In the genomic region with DNA sequence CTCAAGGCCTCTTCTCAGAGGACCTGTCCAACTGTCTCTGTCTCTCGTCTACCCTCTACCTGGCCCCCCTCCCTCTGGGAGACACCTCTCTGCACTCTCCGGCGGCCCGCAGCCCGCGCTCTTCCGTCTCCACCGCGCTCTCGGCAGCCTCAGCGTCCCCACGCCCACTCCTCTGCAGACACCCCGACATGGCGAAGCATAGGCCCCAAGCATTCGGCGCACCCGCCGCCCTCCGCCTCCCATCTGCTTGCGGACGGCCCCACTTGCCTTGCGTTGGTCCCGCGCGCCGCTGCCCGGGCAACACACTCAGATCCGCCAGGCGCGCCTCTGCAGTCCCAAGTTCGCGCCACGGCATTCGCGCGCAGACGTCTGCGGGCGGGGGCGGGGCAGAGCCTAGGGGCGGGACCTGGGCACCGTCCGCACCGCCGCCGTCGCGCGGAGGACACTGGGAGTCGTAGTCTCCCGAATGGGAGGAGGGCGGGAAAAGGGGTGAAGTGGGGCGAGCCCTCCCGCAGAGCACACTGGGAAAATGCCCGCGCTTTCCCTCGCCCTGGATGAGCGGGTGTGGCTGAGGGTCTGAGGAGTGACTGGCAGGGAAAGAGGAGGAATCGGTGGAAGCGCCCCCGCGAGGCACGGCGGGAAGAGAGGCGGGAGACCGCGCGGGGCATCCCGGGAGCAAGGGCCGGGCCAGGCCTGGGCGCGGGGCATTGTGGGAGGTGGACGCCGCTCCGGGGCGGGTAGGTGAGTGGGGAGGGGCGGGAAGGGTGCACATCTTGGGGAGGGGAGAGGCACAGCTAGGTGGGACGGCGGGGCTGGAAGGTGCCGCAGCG, we compare ENCODE assay signal across 1 cellular context.
A peak's percentile ranks its signal among the peaks of the same experiment; 100 is the strongest.
TF ChIP-seq lines count a peak whose summit lies in the region.

A gene (minus strand): TSS at position 371 of the 830 bp plus-strand sequence. CDS start 4,778 bp downstream, outside the sequence.
A gene (plus strand): TSS at position 707 of the 830 bp plus-strand sequence. CDS start 1,123 bp downstream, outside the sequence.

TF ChIP-seq in K562, 482 proteins besides CTCF, POLR2A, EP300 and RAD21 (continues in another document):
- TF ChIP-seq, protein P1, sequence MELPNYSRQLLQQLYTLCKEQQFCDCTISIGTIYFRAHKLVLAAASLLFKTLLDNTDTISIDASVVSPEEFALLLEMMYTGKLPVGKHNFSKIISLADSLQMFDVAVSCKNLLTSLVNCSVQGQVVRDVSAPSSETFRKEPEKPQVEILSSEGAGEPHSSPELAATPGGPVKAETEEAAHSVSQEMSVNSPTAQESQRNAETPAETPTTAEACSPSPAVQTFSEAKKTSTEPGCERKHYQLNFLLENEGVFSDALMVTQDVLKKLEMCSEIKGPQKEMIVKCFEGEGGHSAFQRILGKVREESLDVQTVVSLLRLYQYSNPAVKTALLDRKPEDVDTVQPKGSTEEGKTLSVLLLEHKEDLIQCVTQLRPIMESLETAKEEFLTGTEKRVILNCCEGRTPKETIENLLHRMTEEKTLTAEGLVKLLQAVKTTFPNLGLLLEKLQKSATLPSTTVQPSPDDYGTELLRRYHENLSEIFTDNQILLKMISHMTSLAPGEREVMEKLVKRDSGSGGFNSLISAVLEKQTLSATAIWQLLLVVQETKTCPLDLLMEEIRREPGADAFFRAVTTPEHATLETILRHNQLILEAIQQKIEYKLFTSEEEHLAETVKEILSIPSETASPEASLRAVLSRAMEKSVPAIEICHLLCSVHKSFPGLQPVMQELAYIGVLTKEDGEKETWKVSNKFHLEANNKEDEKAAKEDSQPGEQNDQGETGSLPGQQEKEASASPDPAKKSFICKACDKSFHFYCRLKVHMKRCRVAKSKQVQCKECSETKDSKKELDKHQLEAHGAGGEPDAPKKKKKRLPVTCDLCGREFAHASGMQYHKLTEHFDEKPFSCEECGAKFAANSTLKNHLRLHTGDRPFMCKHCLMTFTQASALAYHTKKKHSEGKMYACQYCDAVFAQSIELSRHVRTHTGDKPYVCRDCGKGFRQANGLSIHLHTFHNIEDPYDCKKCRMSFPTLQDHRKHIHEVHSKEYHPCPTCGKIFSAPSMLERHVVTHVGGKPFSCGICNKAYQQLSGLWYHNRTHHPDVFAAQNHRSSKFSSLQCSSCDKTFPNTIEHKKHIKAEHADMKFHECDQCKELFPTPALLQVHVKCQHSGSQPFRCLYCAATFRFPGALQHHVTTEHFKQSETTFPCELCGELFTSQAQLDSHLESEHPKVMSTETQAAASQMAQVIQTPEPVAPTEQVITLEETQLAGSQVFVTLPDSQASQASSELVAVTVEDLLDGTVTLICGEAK (IDR thresholded peaks at IDR 0.05): peak; percentile 71
- TF ChIP-seq, protein P1 (CRISPR knock-in tag; IDR thresholded peaks at IDR 0.05): no peak
- no peak for TF ChIP-seq ARID2 (IDR thresholded peaks at IDR 0.05)
- TF ChIP-seq PML (IDR thresholded peaks at IDR 0.05; ENCODE audit: low read length): peak; percentile 39; the same call in 1 of the 2 replicates
- TF ChIP-seq CTBP1 (IDR thresholded peaks at IDR 0.05; ENCODE audit: borderline replicate concordance): peak; percentile 90
- TF ChIP-seq ZNF644 (tag; IDR thresholded peaks at IDR 0.05; ENCODE audit: low read depth): peak; percentile 74
- TF ChIP-seq OTX1 (CRISPR knock-in tag; IDR thresholded peaks at IDR 0.05): peak; percentile 5; the same call in 1 of the 2 replicates
- TF ChIP-seq, protein P2, sequence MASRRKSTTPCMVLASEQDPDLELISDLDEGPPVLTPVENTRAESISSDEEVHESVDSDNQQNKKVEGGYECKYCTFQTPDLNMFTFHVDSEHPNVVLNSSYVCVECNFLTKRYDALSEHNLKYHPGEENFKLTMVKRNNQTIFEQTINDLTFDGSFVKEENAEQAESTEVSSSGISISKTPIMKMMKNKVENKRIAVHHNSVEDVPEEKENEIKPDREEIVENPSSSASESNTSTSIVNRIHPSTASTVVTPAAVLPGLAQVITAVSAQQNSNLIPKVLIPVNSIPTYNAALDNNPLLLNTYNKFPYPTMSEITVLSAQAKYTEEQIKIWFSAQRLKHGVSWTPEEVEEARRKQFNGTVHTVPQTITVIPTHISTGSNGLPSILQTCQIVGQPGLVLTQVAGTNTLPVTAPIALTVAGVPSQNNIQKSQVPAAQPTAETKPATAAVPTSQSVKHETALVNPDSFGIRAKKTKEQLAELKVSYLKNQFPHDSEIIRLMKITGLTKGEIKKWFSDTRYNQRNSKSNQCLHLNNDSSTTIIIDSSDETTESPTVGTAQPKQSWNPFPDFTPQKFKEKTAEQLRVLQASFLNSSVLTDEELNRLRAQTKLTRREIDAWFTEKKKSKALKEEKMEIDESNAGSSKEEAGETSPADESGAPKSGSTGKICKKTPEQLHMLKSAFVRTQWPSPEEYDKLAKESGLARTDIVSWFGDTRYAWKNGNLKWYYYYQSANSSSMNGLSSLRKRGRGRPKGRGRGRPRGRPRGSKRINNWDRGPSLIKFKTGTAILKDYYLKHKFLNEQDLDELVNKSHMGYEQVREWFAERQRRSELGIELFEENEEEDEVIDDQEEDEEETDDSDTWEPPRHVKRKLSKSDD (conservative IDR thresholded peaks at IDR 0.05; ENCODE audit: low read length): no peak
- peak in 1 of 2 experiments; percentile 99; a peak in 2 of 4 replicates for TF ChIP-seq HDAC1 (IDR thresholded peaks at IDR 0.05)
- TF ChIP-seq, protein P3, sequence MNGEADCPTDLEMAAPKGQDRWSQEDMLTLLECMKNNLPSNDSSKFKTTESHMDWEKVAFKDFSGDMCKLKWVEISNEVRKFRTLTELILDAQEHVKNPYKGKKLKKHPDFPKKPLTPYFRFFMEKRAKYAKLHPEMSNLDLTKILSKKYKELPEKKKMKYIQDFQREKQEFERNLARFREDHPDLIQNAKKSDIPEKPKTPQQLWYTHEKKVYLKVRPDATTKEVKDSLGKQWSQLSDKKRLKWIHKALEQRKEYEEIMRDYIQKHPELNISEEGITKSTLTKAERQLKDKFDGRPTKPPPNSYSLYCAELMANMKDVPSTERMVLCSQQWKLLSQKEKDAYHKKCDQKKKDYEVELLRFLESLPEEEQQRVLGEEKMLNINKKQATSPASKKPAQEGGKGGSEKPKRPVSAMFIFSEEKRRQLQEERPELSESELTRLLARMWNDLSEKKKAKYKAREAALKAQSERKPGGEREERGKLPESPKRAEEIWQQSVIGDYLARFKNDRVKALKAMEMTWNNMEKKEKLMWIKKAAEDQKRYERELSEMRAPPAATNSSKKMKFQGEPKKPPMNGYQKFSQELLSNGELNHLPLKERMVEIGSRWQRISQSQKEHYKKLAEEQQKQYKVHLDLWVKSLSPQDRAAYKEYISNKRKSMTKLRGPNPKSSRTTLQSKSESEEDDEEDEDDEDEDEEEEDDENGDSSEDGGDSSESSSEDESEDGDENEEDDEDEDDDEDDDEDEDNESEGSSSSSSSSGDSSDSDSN (IDR thresholded peaks at IDR 0.05; ENCODE audit: borderline replicate concordance in 1 of 2, low read depth in 2 of 2, low read length in 2 of 2): no peak
- no peak for TF ChIP-seq ZNF408 (CRISPR knock-in tag; IDR thresholded peaks at IDR 0.05; ENCODE audit: low read depth)
- TF ChIP-seq, protein P4, sequence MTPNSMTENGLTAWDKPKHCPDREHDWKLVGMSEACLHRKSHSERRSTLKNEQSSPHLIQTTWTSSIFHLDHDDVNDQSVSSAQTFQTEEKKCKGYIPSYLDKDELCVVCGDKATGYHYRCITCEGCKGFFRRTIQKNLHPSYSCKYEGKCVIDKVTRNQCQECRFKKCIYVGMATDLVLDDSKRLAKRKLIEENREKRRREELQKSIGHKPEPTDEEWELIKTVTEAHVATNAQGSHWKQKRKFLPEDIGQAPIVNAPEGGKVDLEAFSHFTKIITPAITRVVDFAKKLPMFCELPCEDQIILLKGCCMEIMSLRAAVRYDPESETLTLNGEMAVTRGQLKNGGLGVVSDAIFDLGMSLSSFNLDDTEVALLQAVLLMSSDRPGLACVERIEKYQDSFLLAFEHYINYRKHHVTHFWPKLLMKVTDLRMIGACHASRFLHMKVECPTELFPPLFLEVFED (CRISPR knock-in tag; conservative IDR thresholded peaks at IDR 0.05): 0 out of 2 replicates have a peak, but pooled peaks have one; percentile 82
- TF ChIP-seq, protein P5, sequence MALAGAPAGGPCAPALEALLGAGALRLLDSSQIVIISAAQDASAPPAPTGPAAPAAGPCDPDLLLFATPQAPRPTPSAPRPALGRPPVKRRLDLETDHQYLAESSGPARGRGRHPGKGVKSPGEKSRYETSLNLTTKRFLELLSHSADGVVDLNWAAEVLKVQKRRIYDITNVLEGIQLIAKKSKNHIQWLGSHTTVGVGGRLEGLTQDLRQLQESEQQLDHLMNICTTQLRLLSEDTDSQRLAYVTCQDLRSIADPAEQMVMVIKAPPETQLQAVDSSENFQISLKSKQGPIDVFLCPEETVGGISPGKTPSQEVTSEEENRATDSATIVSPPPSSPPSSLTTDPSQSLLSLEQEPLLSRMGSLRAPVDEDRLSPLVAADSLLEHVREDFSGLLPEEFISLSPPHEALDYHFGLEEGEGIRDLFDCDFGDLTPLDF (CRISPR knock-in tag; IDR thresholded peaks at IDR 0.05): peak; percentile 97
- TF ChIP-seq SNRNP70 (optimal IDR thresholded peaks at IDR 0.05; ENCODE audit: low read depth, low read length): no peak
- TF ChIP-seq SREBF2 (CRISPR knock-in tag; IDR thresholded peaks at IDR 0.05): no peak
- TF ChIP-seq ZNF197 (CRISPR knock-in tag; IDR thresholded peaks at IDR 0.05; ENCODE audit: low read depth): peak; percentile 97
- peak; percentile 63; the same call in 1 of the 2 replicates for TF ChIP-seq HDAC2 (IDR thresholded peaks at IDR 0.05)
- TF ChIP-seq L3MBTL2 (IDR thresholded peaks at IDR 0.05): peak; percentile 74
- 0 out of 4 replicates have a peak, but pooled peaks of 1 of the 2 experiments have one; percentile 16 for TF ChIP-seq TRIM24 (IDR thresholded peaks at IDR 0.05)
- TF ChIP-seq GATAD2B (IDR thresholded peaks at IDR 0.05; ENCODE audit: borderline replicate concordance): no peak
- peak; percentile 10; the same call in 1 of the 2 replicates for TF ChIP-seq CHD2 (IDR thresholded peaks at IDR 0.05; ENCODE audit: low read depth, low read length)
- TF ChIP-seq, protein P6, sequence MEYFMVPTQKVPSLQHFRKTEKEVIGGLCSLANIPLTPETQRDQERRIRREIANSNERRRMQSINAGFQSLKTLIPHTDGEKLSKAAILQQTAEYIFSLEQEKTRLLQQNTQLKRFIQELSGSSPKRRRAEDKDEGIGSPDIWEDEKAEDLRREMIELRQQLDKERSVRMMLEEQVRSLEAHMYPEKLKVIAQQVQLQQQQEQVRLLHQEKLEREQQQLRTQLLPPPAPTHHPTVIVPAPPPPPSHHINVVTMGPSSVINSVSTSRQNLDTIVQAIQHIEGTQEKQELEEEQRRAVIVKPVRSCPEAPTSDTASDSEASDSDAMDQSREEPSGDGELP (CRISPR knock-in tag; IDR thresholded peaks at IDR 0.05; ENCODE audit: borderline replicate concordance): peak; percentile 73
- peak; percentile 95 for TF ChIP-seq CXXC5 (CRISPR knock-in tag; IDR thresholded peaks at IDR 0.05)
- peak; percentile 51; the same call in 1 of the 2 replicates for TF ChIP-seq KLF6 (CRISPR knock-in tag; IDR thresholded peaks at IDR 0.05; ENCODE audit: borderline replicate concordance)
- no peak for TF ChIP-seq SMARCE1 (IDR thresholded peaks at IDR 0.05)
- TF ChIP-seq, protein P7, sequence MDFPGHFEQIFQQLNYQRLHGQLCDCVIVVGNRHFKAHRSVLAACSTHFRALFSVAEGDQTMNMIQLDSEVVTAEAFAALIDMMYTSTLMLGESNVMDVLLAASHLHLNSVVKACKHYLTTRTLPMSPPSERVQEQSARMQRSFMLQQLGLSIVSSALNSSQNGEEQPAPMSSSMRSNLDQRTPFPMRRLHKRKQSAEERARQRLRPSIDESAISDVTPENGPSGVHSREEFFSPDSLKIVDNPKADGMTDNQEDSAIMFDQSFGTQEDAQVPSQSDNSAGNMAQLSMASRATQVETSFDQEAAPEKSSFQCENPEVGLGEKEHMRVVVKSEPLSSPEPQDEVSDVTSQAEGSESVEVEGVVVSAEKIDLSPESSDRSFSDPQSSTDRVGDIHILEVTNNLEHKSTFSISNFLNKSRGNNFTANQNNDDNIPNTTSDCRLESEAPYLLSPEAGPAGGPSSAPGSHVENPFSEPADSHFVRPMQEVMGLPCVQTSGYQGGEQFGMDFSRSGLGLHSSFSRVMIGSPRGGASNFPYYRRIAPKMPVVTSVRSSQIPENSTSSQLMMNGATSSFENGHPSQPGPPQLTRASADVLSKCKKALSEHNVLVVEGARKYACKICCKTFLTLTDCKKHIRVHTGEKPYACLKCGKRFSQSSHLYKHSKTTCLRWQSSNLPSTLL (IDR thresholded peaks at IDR 0.05): no peak
- TF ChIP-seq, protein P8, sequence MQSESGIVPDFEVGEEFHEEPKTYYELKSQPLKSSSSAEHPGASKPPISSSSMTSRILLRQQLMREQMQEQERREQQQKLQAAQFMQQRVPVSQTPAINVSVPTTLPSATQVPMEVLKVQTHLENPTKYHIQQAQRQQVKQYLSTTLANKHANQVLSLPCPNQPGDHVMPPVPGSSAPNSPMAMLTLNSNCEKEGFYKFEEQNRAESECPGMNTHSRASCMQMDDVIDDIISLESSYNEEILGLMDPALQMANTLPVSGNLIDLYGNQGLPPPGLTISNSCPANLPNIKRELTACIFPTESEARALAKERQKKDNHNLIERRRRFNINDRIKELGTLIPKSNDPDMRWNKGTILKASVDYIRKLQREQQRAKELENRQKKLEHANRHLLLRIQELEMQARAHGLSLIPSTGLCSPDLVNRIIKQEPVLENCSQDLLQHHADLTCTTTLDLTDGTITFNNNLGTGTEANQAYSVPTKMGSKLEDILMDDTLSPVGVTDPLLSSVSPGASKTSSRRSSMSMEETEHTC (IDR thresholded peaks at IDR 0.05): no peak
- no peak for TF ChIP-seq PHB (CRISPR knock-in tag; IDR thresholded peaks at IDR 0.05)
- TF ChIP-seq MEIS2 (IDR thresholded peaks at IDR 0.05; ENCODE audit: partially characterized antibody): no peak
- peak; percentile 33; the same call in 1 of the 2 replicates for TF ChIP-seq SMARCA5 (IDR thresholded peaks at IDR 0.05)
